23 cellular contexts compared by ENCODE assay signal in the genomic region with DNA sequence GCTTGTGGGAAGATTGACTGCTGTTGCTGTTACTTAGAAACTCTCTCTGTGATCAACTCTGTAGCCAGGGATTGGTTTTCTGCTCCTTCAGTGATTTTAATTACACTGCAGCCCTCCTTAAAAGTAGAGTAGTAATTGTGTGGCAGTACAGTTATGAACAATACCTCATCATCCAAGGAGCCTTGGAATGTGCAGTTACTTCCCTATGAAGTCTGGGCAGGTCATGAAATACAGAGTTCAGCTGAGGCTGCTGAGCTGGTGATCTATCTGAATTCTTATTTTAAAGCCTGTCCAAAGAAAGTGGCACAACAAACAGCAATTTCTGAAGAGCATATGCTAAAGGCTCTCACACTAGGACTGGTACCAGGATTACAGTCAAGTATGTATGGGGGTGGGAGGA.
"Had no signal": no experiment of that assay in that cellular context is flagged by ENCODE, and none has a peak within 500 bp of the region (broad histone marks: within the 10 kb centered on the region; RNA-seq: fewer than 3 reads in every experiment).

No MANE protein-coding gene starts in this region.

- H3K4me1 Mint-ChIP-seq: activated naive CD4-positive, alpha-beta T cell treated with anti-CD3 and anti-CD28 coated beads, Interleukin-2, amount 50 U/mL, for 24 hours; central memory CD8-positive, alpha-beta T cell; naive thymus-derived CD4-positive, alpha-beta T cell had no signal

- H3K27me3 ChIP-seq: breast epithelium, heart left ventricle, right atrium auricular region, upper lobe of left lung had no signal

- H3K9me3 ChIP-seq: breast epithelium, prostate gland, right atrium auricular region, thoracic aorta, upper lobe of left lung had no signal

- H3K27ac ChIP-seq: breast epithelium, coronary artery, heart left ventricle, prostate gland, right atrium auricular region, spleen, thoracic aorta, upper lobe of left lung had no signal

- ATAC-seq: activated CD8-positive, alpha-beta T cell treated with anti-CD3 and anti-CD28 coated beads, Interleukin-2, amount 10 ng/mL, durations not matched to agents 7 days and 5 days; heart left ventricle; left lobe of liver; naive thymus-derived CD4-positive, alpha-beta T cell had no signal

- DNase-seq: activated CD4-positive, alpha-beta T cell treated with anti-CD3 and anti-CD28 coated beads for 1 hour; activated CD4-positive, alpha-beta T cell treated with anti-CD3 and anti-CD28 coated beads, Interleukin-2, amount 50 U/mL, for 1 hour; activated CD8-positive, alpha-beta T cell treated with anti-CD3 and anti-CD28 coated beads, Interleukin-2, amount 10 ng/mL, durations not matched to agents 7 days and 5 days; activated gamma-delta T cell treated with Interleukin-2 at 50 U/mL for 16 hours; anterior cingulate cortex; endodermal cell; heart left ventricle; islet precursor cell; naive thymus-derived CD4-positive, alpha-beta T cell; spleen; stimulated activated CD4-positive, alpha-beta T cell treated with anti-CD3 and anti-CD28 coated beads, Interleukin-4, amount 100 ng/mL, for 1 hour; stimulated activated naive CD4-positive, alpha-beta T cell treated with Interleukin-2 at 50 U/mL for 16 hours; T-helper 9 cell; upper lobe of left lung had no signal

- H3K9me3 Mint-ChIP-seq: activated naive CD4-positive, alpha-beta T cell treated with anti-CD3 and anti-CD28 coated beads, Interleukin-2, amount 50 U/mL, for 24 hours; central memory CD8-positive, alpha-beta T cell; naive thymus-derived CD4-positive, alpha-beta T cell had no signal

- H3K27ac Mint-ChIP-seq: activated CD8-positive, alpha-beta T cell treated with anti-CD3 and anti-CD28 coated beads, Interleukin-2, amount 10 ng/mL, durations not matched to agents 7 days and 5 days; activated naive CD4-positive, alpha-beta T cell treated with anti-CD3 and anti-CD28 coated beads, Interleukin-2, amount 50 U/mL, for 24 hours; endodermal cell; naive thymus-derived CD4-positive, alpha-beta T cell had no signal

- H3K4me3 Mint-ChIP-seq: activated CD8-positive, alpha-beta T cell treated with anti-CD3 and anti-CD28 coated beads, Interleukin-2, amount 10 ng/mL, durations not matched to agents 7 days and 5 days; activated naive CD4-positive, alpha-beta T cell treated with anti-CD3 and anti-CD28 coated beads, Interleukin-2, amount 50 U/mL, for 24 hours; central memory CD8-positive, alpha-beta T cell; endodermal cell; naive thymus-derived CD4-positive, alpha-beta T cell had no signal

- H3K36me3 Mint-ChIP-seq: activated naive CD4-positive, alpha-beta T cell treated with anti-CD3 and anti-CD28 coated beads, Interleukin-2, amount 50 U/mL, for 24 hours; naive thymus-derived CD4-positive, alpha-beta T cell had no signal

- H3K36me3 ChIP-seq: breast epithelium, heart left ventricle, prostate gland, right atrium auricular region, spleen, thoracic aorta, upper lobe of left lung had no signal

- H3K4me1 ChIP-seq: breast epithelium, prostate gland, spleen, upper lobe of left lung had no signal

- H3K4me3 ChIP-seq: breast epithelium, coronary artery, heart left ventricle, lung, prostate gland, right atrium auricular region, spleen, thoracic aorta, upper lobe of left lung had no signal
